14 cellular contexts compared by ENCODE assay signal in the genomic region with DNA sequence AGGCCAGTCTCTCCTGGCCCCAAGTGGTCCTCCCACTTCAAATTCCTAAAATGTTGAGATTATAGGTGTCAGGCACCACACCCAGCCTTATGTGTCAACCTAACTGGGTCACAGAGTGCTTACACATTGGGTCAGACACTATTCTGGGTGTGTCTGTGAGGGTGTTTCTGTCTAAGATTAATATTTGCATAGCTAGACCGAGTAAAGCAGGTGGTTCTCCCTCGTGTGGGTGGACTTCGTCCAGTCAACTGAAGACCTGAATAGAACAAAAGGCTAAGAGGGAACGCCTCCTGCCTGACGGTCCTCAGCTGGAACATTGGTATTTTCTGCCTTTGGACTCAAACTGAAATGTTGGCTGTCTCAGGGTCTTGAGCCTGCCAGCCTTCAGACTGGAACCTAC. TPM values are rescaled to one million over a fixed set of nuclear protein-coding genes. Genes with fewer than 3 reads are reported as not detected.
DNase-seq lines count a peak whose midpoint lies in the region; ATAC-seq, FAIRE-seq and TF ChIP-seq lines count a peak whose summit lies in the region.
"Had no signal": no experiment of that assay in that cellular context is flagged by ENCODE, and none has a peak within 500 bp of the region (broad histone marks: within the 10 kb centered on the region; RNA-seq: fewer than 3 reads in every experiment).

No MANE protein-coding gene starts in this region.

- no peak overlapping the region for H2AK5ac ChIP-seq in mesendoderm (ENCODE audit: low read length)

- H3K9me3 ChIP-seq in pancreas: no peaks in the 10 kb centered on the region

- H3K79me1 ChIP-seq in mesendoderm (ENCODE audit: low read length): no peaks in the 10 kb centered on the region

- no peak overlapping the region for H2BK5ac ChIP-seq in mesendoderm (ENCODE audit: low read length)

- DNase-seq in GM12891 (ENCODE audit: insufficient read length, low spot score) (no peak), SW480 (ENCODE audit: low spot score) (peak; percentile 64), pancreas (peak in 3 of 6 donors; percentile 17 to 45 (median 25)), mesendoderm (no peak), NCI-H226 (no peak), dermis blood vessel endothelial cell (no peak)
- no peak for DNase-seq in activated CD4-positive, alpha-beta T cell treated with anti-CD3 and anti-CD28 coated beads, Interleukin-2, amount 50 U/mL, for 48 hours
- DNase-seq: activated CD4-positive, alpha-beta T cell treated with anti-CD3 and anti-CD28 coated beads, Interleukin-2, amount 50 U/mL, for 1 hour; GOT3; stimulated activated naive CD8-positive, alpha-beta T cell treated with anti-CD3 and anti-CD28 coated beads, Interleukin-15, amount 100 ng/mL, for 72 hours; T-helper 9 cell had no signal

- no peak overlapping the region for H4K8ac ChIP-seq in mesendoderm (ENCODE audit: low read depth, low read length)

- no peak overlapping the region for H2BK120ac ChIP-seq in mesendoderm (ENCODE audit: low read depth, low read length)

- H3K79me2 ChIP-seq in mesendoderm (ENCODE audit: control insufficient read depth, insufficient read depth, low read length): no peaks in the 10 kb centered on the region

- no peak overlapping the region for H3K4ac ChIP-seq in mesendoderm (ENCODE audit: low read depth, low read length)

- FAIRE-seq in GM12891 (lab: Jason Lieb, UNC) (peak; percentile 40), pancreas (lab: Jason Lieb, UNC) (no peak)
- FAIRE-seq: astrocyte had no signal

- H3K4me2 ChIP-seq in mesendoderm (ENCODE audit: low read length): no peak overlapping the region
- H3K4me2 ChIP-seq: BLaER1 had no signal

- intact Hi-C loops in pancreas (cut with DNase I): no loop called here

- no peak overlapping the region for H3K4me3 ChIP-seq in pancreas
- H3K4me3 ChIP-seq in mesendoderm (ENCODE audit: low read length): no peak overlapping the region
- H3K4me3 ChIP-seq: BLaER1 had no signal

- peaks cover 0 to 4% (median 0%) of the 10 kb centered on the region in 3 donors for H3K4me1 ChIP-seq in pancreas
- H3K4me1 ChIP-seq in mesendoderm (ENCODE audit: control insufficient read depth, low read depth, low read length): no peaks in the 10 kb centered on the region

- H3K36me3 ChIP-seq in pancreas (peaks cover 5 to 18% (median 11%) of the 10 kb centered on the region in 3 donors), mesendoderm (ENCODE audit: control insufficient read depth, insufficient read depth, low read length) (peaks cover under 1% of the 10 kb centered on the region)

- H3K27ac ChIP-seq in pancreas: no peak overlapping the region
- no peak overlapping the region for H3K27ac ChIP-seq in mesendoderm (ENCODE audit: low read depth, low read length)
- H3K27ac ChIP-seq: BLaER1 had no signal

- H3K56ac ChIP-seq in mesendoderm (ENCODE audit: low read length): no peak overlapping the region

- H3K18ac ChIP-seq in mesendoderm (ENCODE audit: low read length): no peak overlapping the region

- no peak for TF ChIP-seq CTCF in pancreas (IDR thresholded peaks at IDR 0.05)

- H4K5ac ChIP-seq in mesendoderm (ENCODE audit: low read length): no peak overlapping the region

- ATAC-seq in HG02623 (IDR thresholded peaks at IDR 0.05; ENCODE audit: unreplicated experiment) (peak; percentile 47), pancreas (peak; percentile 58 to 87 (median 83))
- ATAC-seq: stimulated activated naive CD8-positive, alpha-beta T cell treated with anti-CD3 and anti-CD28 coated beads, Interleukin-15, amount 100 ng/mL, for 72 hours had no signal

- no peak for TF ChIP-seq POLR2A in GM12891 (IDR thresholded peaks at IDR 0.05; ENCODE audit: low read depth, low read length)

- H3K23ac ChIP-seq in mesendoderm (ENCODE audit: low read length): no peak overlapping the region

- WGBS in pancreas, 2 donors: 32 to 36% methylated on average over 5 of the region's 5 CpGs
- WGBS in mesendoderm (ENCODE audit: extremely low coverage, insufficient coverage, low lambda C conversion rate): no CpG with 5 or more reads among the region's 5 CpGs

- no peak overlapping the region for H2BK15ac ChIP-seq in mesendoderm (replicated peaks; ENCODE audit: low read depth)

- no peak overlapping the region for H3K9ac ChIP-seq in mesendoderm (ENCODE audit: low read length)
- H3K9ac ChIP-seq: BLaER1 had no signal

- H3K27me3 ChIP-seq in pancreas: no peaks in the 10 kb centered on the region
- no peaks in the 10 kb centered on the region for H3K27me3 ChIP-seq in mesendoderm (ENCODE audit: insufficient read depth, low read length, poor library complexity)
- H3K27me3 ChIP-seq: BLaER1 had no signal

TF ChIP-seq in GM12891, 5 proteins besides CTCF, POLR2A, EP300 and RAD21:
- TF ChIP-seq SPI1 (IDR thresholded peaks at IDR 0.05; ENCODE audit: low read depth, low read length) (no peak), POLR2AphosphoS5 (IDR thresholded peaks at IDR 0.05; ENCODE audit: low read depth, low read length) (no peak), POU2F2 (IDR thresholded peaks at IDR 0.05; ENCODE audit: low read depth, low read length) (no peak), TAF1 (IDR thresholded peaks at IDR 0.05; ENCODE audit: low read depth, low read length) (no peak), PAX5 (IDR thresholded peaks at IDR 0.05; ENCODE audit: insufficient read depth, low read length, severe bottlenecking) (no peak)
TF ChIP-seq in GM12891: peak in this region for 0.

RNA-seq across cellular contexts. Expression of a gene that starts 11.5 kb away (rescaled TPM):
- polyA plus RNA-seq in GM12891 (2012; ENCODE audit: low read depth, missing spikeins): 73.2 TPM
- total RNA-seq in pancreas (10 to 100 TPM; 35.8 to 61.8 (median 46.8) TPM), dermis blood vessel endothelial cell (14.5 and 23.8 TPM in 2 replicates)
- 10 to 100 TPM; 21.2 to 37.0 TPM for polyA plus RNA-seq in pancreas
- polyA plus RNA-seq in mesendoderm (2013, experiment 1 of 2): 82.9 TPM
- polyA plus RNA-seq in mesendoderm (2013, experiment 2 of 2): 81.0 TPM
